Comparison of ENCODE assay signal across 11 cellular contexts in genomic region chr2:185578293-185578692, GRCh38.
"Had no signal": no experiment of that assay in that cellular context is flagged by ENCODE, and none has a peak within 500 bp of the region (broad histone marks: within the 10 kb centered on the region; RNA-seq: fewer than 3 reads in every experiment).

No MANE protein-coding gene starts in this region.

- DNase-seq: activated CD4-positive, alpha-beta memory T cell treated with anti-CD3 and anti-CD28 coated beads, Interleukin-2, amount 10 ng/mL, durations not matched to agents 7 days and 5 days; activated T-cell treated with anti-CD3 and anti-CD28 coated beads, Interleukin-2, amount 50 U/mL, for 48 hours; foreskin fibroblast; head of caudate nucleus; natural killer cell; occipital lobe; stimulated activated naive CD4-positive, alpha-beta T cell treated with Interleukin-2 at 50 U/mL for 16 hours; T1000; upper lobe of right lung had no signal

- ATAC-seq: left lobe of liver, natural killer cell, sciatic nerve, upper lobe of right lung had no signal
